ENCODE assay signal across 7 cellular contexts in the genomic region with DNA sequence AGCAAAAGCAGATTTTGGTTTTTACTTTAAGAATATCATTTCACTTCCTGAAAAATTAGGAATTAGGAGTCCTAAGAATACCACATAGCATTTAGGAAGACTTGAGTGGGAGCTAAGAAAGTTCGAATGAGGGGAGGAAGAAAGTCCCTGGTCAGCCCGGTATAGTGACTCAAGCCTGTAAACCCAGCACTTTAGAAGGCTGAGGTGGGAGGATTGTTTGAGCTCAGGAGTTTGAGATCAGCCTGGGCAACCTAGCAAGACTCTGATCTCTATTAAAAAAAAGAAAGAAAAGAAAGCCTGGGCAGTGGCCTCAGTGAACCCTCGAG.
DNase-seq lines count a peak whose midpoint lies in the region; ATAC-seq, FAIRE-seq and TF ChIP-seq lines count a peak whose summit lies in the region.
"Not testable (repeated sequence)": the region's sequence is repeated elsewhere in the genome, so short reads cannot be mapped to it uniquely, and the experiment has no call there.

No MANE protein-coding gene starts in this region.

- TF ChIP-seq POLR2A in GM12891 (IDR thresholded peaks at IDR 0.05; ENCODE audit: low read depth, low read length) = not testable (repeated sequence)

- H3K27ac ChIP-seq in PC-9 = peak overlapping the region; percentile 89
- peak overlapping the region; percentile 69 for H3K27ac ChIP-seq in hepatocyte

- H3K27me3 Mint-ChIP-seq in activated T-cell treated with anti-CD3 and anti-CD28 coated beads, Interleukin-2, amount 50 U/mL, for 24 hours; MCF 10A (ENCODE audit: insufficient read depth, unreplicated experiment); naive thymus-derived CD8-positive, alpha-beta T cell; stimulated activated memory B cell treated with anti-CD40 and anti-IgM and Interleukin-4, amounts not matched to agents 10 μg/mL and 1 μg/mL and 100 μg/mL, for 72 hours: not testable (repeated sequence)

- not testable (repeated sequence) for H3K36me3 ChIP-seq in PC-9 (ENCODE audit: low read depth); hepatocyte (replicated peaks; ENCODE audit: insufficient read depth, low read depth)

- not testable (repeated sequence) for H4K20me1 ChIP-seq in PC-9 (ENCODE audit: insufficient read depth); hepatocyte (ENCODE audit: insufficient read depth, poor library complexity, severe bottlenecking)

- 65% methylated on average over 3 of the region's 3 CpGs for WGBS in hepatocyte (ENCODE audit: low lambda C conversion rate, missing lambda C conversion rate)

- not testable (repeated sequence) for H3K9me3 Mint-ChIP-seq in activated T-cell treated with anti-CD3 and anti-CD28 coated beads, Interleukin-2, amount 50 U/mL, for 24 hours; MCF 10A (ENCODE audit: unreplicated experiment); naive thymus-derived CD8-positive, alpha-beta T cell; stimulated activated memory B cell treated with anti-CD40 and anti-IgM and Interleukin-4, amounts not matched to agents 10 μg/mL and 1 μg/mL and 100 μg/mL, for 72 hours

- H3K4me2 ChIP-seq in PC-9 = peak overlapping the region; percentile 79
- H3K4me2 ChIP-seq in hepatocyte = not testable (repeated sequence)

- POLR2A ChIA-PET in PC-9 (lab: Charles Lee; ENCODE audit: unreplicated experiment) (interaction anchor here (0.6 to 0.7 kb wide), 2 partner anchors 71 to 554 kb away, joined by 5 to 7 read pairs; a partner anchor contains a TSS), MCF 10A (lab: Yijun Ruan, JAX) (interaction anchor here (0.6 to 2.8 kb wide), 8 partner anchors 10 to 1138 kb away, joined by 3 to 21 read pairs (median 4); a partner anchor contains a TSS)
- POLR2A ChIA-PET in naive thymus-derived CD8-positive, alpha-beta T cell (lab: Charles Lee) = interaction anchor here (0.6 to 4.7 kb wide), 14 partner anchors 10 to 479 kb away, joined by 3 to 86 read pairs (median 4); a partner anchor contains a TSS

- H3K4me3 Mint-ChIP-seq in activated T-cell treated with anti-CD3 and anti-CD28 coated beads, Interleukin-2, amount 50 U/mL, for 24 hours = peak overlapping the region; percentile 79
- not testable (repeated sequence) for H3K4me3 Mint-ChIP-seq in MCF 10A (ENCODE audit: unreplicated experiment)
- H3K4me3 Mint-ChIP-seq in naive thymus-derived CD8-positive, alpha-beta T cell = peak overlapping the region; percentile 72 to 92 (median 84)
- H3K4me3 Mint-ChIP-seq in stimulated activated memory B cell treated with anti-CD40 and anti-IgM and Interleukin-4, amounts not matched to agents 10 μg/mL and 1 μg/mL and 100 μg/mL, for 72 hours = peak overlapping the region; percentile 75

- not testable (repeated sequence) for H3K27me3 ChIP-seq in PC-9 (ENCODE audit: insufficient read depth, low read depth); hepatocyte

- TF ChIP-seq CTCF in PC-9 (conservative IDR thresholded peaks at IDR 0.05); MCF 10A (IDR thresholded peaks at IDR 0.05; ENCODE audit: unreplicated experiment); hepatocyte (IDR thresholded peaks at IDR 0.05; ENCODE audit: poor library complexity): not testable (repeated sequence)

- peaks cover 67% of the 10 kb centered on the region for H3K4me1 ChIP-seq in PC-9 (replicated peaks; ENCODE audit: insufficient read depth)
- peaks cover 19% of the 10 kb centered on the region for H3K4me1 ChIP-seq in hepatocyte (ENCODE audit: insufficient read depth)

- FAIRE-seq in GM12891 (lab: Jason Lieb, UNC) = peak; percentile 28

- ATAC-seq in naive thymus-derived CD8-positive, alpha-beta T cell; stimulated activated memory B cell treated with anti-CD40 and anti-IgM and Interleukin-4, amounts not matched to agents 10 μg/mL and 1 μg/mL and 100 μg/mL, for 72 hours: not testable (repeated sequence)

- intact Hi-C loops in PC-9 (cut with micrococcal nuclease; ENCODE audit: unreplicated experiment); MCF 10A (cut with micrococcal nuclease): not testable (repeated sequence)

- not testable (repeated sequence) for DNase-seq in GM12891 (ENCODE audit: insufficient read length, low spot score); PC-9; activated T-cell treated with anti-CD3 and anti-CD28 coated beads, Interleukin-2, amount 50 U/mL, for 24 hours; MCF 10A (ENCODE audit: unreplicated experiment); hepatocyte (ENCODE audit: low spot score); naive thymus-derived CD8-positive, alpha-beta T cell

- not testable (repeated sequence) for H3K36me3 Mint-ChIP-seq in activated T-cell treated with anti-CD3 and anti-CD28 coated beads, Interleukin-2, amount 50 U/mL, for 24 hours (ENCODE audit: low read depth); MCF 10A (ENCODE audit: insufficient read depth, unreplicated experiment); naive thymus-derived CD8-positive, alpha-beta T cell; stimulated activated memory B cell treated with anti-CD40 and anti-IgM and Interleukin-4, amounts not matched to agents 10 μg/mL and 1 μg/mL and 100 μg/mL, for 72 hours

- H3F3A ChIP-seq in PC-9 (ENCODE audit: insufficient read depth, low read depth) = peaks cover 25% of the 10 kb centered on the region

- H3K27ac Mint-ChIP-seq in activated T-cell treated with anti-CD3 and anti-CD28 coated beads, Interleukin-2, amount 50 U/mL, for 24 hours = peak overlapping the region; percentile 99
- H3K27ac Mint-ChIP-seq in MCF 10A (ENCODE audit: low read depth, unreplicated experiment) = peak overlapping the region; percentile 33
- peak overlapping the region; percentile 97 to 100 (median 99) for H3K27ac Mint-ChIP-seq in naive thymus-derived CD8-positive, alpha-beta T cell
- H3K27ac Mint-ChIP-seq in stimulated activated memory B cell treated with anti-CD40 and anti-IgM and Interleukin-4, amounts not matched to agents 10 μg/mL and 1 μg/mL and 100 μg/mL, for 72 hours = peak overlapping the region; percentile 97

- H3K4me1 Mint-ChIP-seq in activated T-cell treated with anti-CD3 and anti-CD28 coated beads, Interleukin-2, amount 50 U/mL, for 24 hours (ENCODE audit: low read depth) = peaks cover 53% of the 10 kb centered on the region
- H3K4me1 Mint-ChIP-seq in MCF 10A (ENCODE audit: insufficient read depth, unreplicated experiment) = not testable (repeated sequence)
- H3K4me1 Mint-ChIP-seq in naive thymus-derived CD8-positive, alpha-beta T cell = peaks cover 22 to 59% (median 33%) of the 10 kb centered on the region in 4 donors
- H3K4me1 Mint-ChIP-seq in stimulated activated memory B cell treated with anti-CD40 and anti-IgM and Interleukin-4, amounts not matched to agents 10 μg/mL and 1 μg/mL and 100 μg/mL, for 72 hours = peaks cover 64% of the 10 kb centered on the region

- H3K4me3 ChIP-seq in PC-9, hepatocyte: not testable (repeated sequence)

- not testable (repeated sequence) for H3K79me2 ChIP-seq in PC-9 (ENCODE audit: low read depth); hepatocyte

- H3K9me2 ChIP-seq in PC-9 (ENCODE audit: insufficient read depth); hepatocyte (replicated peaks; ENCODE audit: insufficient read depth): not testable (repeated sequence)

- CTCF ChIA-PET in PC-9 (lab: Charles Lee) = not testable (repeated sequence)
- CTCF ChIA-PET in MCF 10A (lab: Yijun Ruan, JAX) = interaction anchor here (0.6 to 1.5 kb wide), 3 partner anchors 100 to 218 kb away, joined by 3 to 4 read pairs (median 3); no protein-coding TSS in a partner anchor

- not testable (repeated sequence) for H2AFZ ChIP-seq in PC-9, hepatocyte

- not testable (repeated sequence) for BruUV-seq in PC-9 (replicated peaks; lab: Mats Ljungman, UMichigan); MCF 10A (replicated peaks; lab: Mats Ljungman, UMichigan)

- H3K9me3 ChIP-seq in PC-9 (ENCODE audit: insufficient read depth, low read depth); hepatocyte (ENCODE audit: low read depth): not testable (repeated sequence)

Comparison
In these comparisons a context has a peak if more than half of its experiments do, and no peak if none do; other contexts are left out.
1. H3K27ac Mint-ChIP-seq: peak in every context shown above with its lines; median percentile 99 in activated T-cell treated with anti-CD3 and anti-CD28 coated beads, Interleukin-2, amount 50 U/mL, for 24 hours; 99 in naive thymus-derived CD8-positive, alpha-beta T cell; 97 in stimulated activated memory B cell treated with anti-CD40 and anti-IgM and Interleukin-4, amounts not matched to agents 10 μg/mL and 1 μg/mL and 100 μg/mL, for 72 hours; 33 in MCF 10A.